In genomic region chr3:100492810-100493140, GRCh38 we compare ENCODE assay signal across 1 cellular context.
TF ChIP-seq lines count a peak whose summit lies in the region.

No MANE protein-coding gene starts in this region.

TF ChIP-seq in H1, 55 proteins besides CTCF, POLR2A, EP300 and RAD21 (continued from another document):
- no peak for TF ChIP-seq KDM5A (IDR thresholded peaks at IDR 0.05; ENCODE audit: low read length)
- no peak for TF ChIP-seq NANOG (IDR thresholded peaks at IDR 0.05; ENCODE audit: insufficient read depth, low read depth, low read length, poor library complexity, severe bottlenecking)
